ENCODE assay signal across 14 cellular contexts in the genomic region with DNA sequence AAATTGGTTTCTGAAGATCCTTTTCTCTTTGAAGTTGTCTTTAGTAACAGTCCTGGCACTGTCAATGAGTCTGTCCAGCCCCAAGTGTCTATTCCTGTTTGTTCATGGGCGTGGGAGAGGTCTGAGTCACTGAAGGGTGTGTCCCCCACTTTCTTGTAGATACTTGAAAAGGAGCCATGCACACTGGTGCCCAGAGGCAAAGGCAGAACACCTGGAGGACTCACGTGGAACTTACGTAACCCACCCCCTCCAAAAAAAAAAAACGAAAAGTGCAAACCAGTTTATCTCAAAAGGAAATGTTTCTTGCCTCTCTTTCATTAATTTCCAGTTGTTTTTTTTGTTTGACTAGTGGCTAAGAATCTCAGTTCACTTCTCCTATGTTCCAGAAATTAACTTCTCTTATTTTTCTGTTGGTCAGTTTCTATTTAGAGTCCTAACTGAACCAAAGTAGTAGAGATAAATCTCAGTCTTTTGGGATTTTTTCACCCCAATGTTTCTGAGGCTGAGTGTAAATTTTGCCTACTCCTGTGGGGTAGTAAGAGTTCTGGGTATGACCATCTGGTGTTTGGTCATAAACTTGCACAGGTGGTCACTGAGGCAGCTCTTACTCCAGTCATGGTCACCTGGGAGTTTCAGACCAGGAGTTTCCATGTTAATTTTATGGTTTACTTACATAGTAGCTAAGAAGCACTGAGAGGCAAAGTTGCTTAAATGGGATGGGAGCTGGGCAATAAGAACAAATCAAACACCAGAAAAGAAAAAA. TPM values are rescaled to one million over a fixed set of nuclear protein-coding genes. Genes with fewer than 3 reads are reported as not detected.
DNase-seq lines count a peak whose midpoint lies in the region; ATAC-seq and TF ChIP-seq lines count a peak whose summit lies in the region.
"Had no signal": no experiment of that assay in that cellular context is flagged by ENCODE, and none has a peak within 500 bp of the region (broad histone marks: within the 10 kb centered on the region; RNA-seq: fewer than 3 reads in every experiment).

No MANE protein-coding gene starts in this region.

- TF ChIP-seq POLR2A in HCT116 (IDR thresholded peaks at IDR 0.05; ENCODE audit: borderline replicate concordance, extremely low read depth, insufficient read depth, insufficient read length): no peak

- POLR2A ChIA-PET in HCT116 (lab: Charles Lee) (no interaction called here), A673 (lab: Charles Lee; ENCODE audit: low non-redundant PET) (no interaction called here)
- POLR2A ChIA-PET in activated CD4-positive, alpha-beta memory T cell treated with anti-CD3 and anti-CD28 coated beads for 36 hours (lab: Charles Lee): no interaction called here

- no peaks in the 10 kb centered on the region for H3K79me2 ChIP-seq in HCT116 (ENCODE audit: insufficient read depth, low read length)

- H3K27ac ChIP-seq in HCT116 (ENCODE audit: low read depth, low read length) (no peak overlapping the region), RWPE2 (ENCODE audit: poor library complexity, severe bottlenecking) (peak overlapping the region; percentile 58), upper lobe of right lung (peak overlapping the region; percentile 36), A673 (ENCODE audit: low read depth, low read length, poor library complexity, severe bottlenecking) (no peak overlapping the region)
- H3K27ac ChIP-seq: right lobe of liver had no signal

- ATAC-seq in HCT116 (peak; percentile 99), RWPE2 (ENCODE audit: low read depth) (peak; percentile 95), upper lobe of right lung (peak; percentile 98), T-helper 17 cell (no peak)
- ATAC-seq: CD8-positive, alpha-beta T cell; natural killer cell; right lobe of liver; WTC11 had no signal

- RAD21 ChIA-PET in HCT116 (lab: Charles Lee; ENCODE audit: low non-redundant PET in 1 of 2, low total read pairs in 2 of 2, uncharacterized antibody in 2 of 2, unreplicated experiment in 2 of 2): no interaction called here

- no peaks in the 10 kb centered on the region for H3K27me3 ChIP-seq in HCT116 (ENCODE audit: insufficient read depth, low read length)
- no peaks in the 10 kb centered on the region for H3K27me3 ChIP-seq in RWPE2 (ENCODE audit: insufficient read depth, poor library complexity, severe bottlenecking)
- no peaks in the 10 kb centered on the region for H3K27me3 ChIP-seq in upper lobe of right lung
- H3K27me3 ChIP-seq in A673 (replicated peaks; ENCODE audit: insufficient read depth, low read depth, low read length, poor library complexity): peaks cover 5% of the 10 kb centered on the region
- H3K27me3 ChIP-seq: right lobe of liver had no signal

- no peak overlapping the region for H3K9ac ChIP-seq in HCT116 (ENCODE audit: low read length)

- no peaks in the 10 kb centered on the region for H3K27me3 Mint-ChIP-seq in T-helper 17 cell
- H3K27me3 Mint-ChIP-seq in activated CD4-positive, alpha-beta memory T cell treated with anti-CD3 and anti-CD28 coated beads for 36 hours: no peaks in the 10 kb centered on the region

- no peak overlapping the region for H3K4me3 Mint-ChIP-seq in T-helper 17 cell
- H3K4me3 Mint-ChIP-seq in activated CD4-positive, alpha-beta memory T cell treated with anti-CD3 and anti-CD28 coated beads for 36 hours: no peak overlapping the region
- H3K4me3 Mint-ChIP-seq: CD8-positive, alpha-beta T cell; natural killer cell; WTC11 had no signal

- no peaks in the 10 kb centered on the region for H3K36me3 ChIP-seq in HCT116 (ENCODE audit: control insufficient read depth in 1 of 2, insufficient read depth in 2 of 2, low read length in 2 of 2)
- 0 out of 2 replicates have a peak, but pooled peaks cover 3% of the 10 kb centered on the region for H3K36me3 ChIP-seq in RWPE2 (ENCODE audit: low read depth)
- H3K36me3 ChIP-seq in upper lobe of right lung: no peaks in the 10 kb centered on the region
- no peaks in the 10 kb centered on the region for H3K36me3 ChIP-seq in A673 (ENCODE audit: insufficient read depth, low read length, poor library complexity, severe bottlenecking)
- H3K36me3 ChIP-seq: right lobe of liver had no signal

- intact Hi-C loops in HCT116 (cut with micrococcal nuclease) (loop anchor here (1.0 kb wide), 1 partner anchor 24 kb away; no protein-coding TSS in a partner anchor), upper lobe of right lung (cut with DNase I) (no loop called here), A673 (cut with micrococcal nuclease; ENCODE audit: unreplicated experiment) (no loop called here)
- intact Hi-C loops in activated CD4-positive, alpha-beta memory T cell treated with anti-CD3 and anti-CD28 coated beads for 36 hours (cut with micrococcal nuclease): no loop called here

- no peaks in the 10 kb centered on the region for H3K9me2 ChIP-seq in HCT116 (ENCODE audit: insufficient read depth)

- no peaks in the 10 kb centered on the region for H3K36me3 Mint-ChIP-seq in T-helper 17 cell (ENCODE audit: low read depth)
- H3K36me3 Mint-ChIP-seq in activated CD4-positive, alpha-beta memory T cell treated with anti-CD3 and anti-CD28 coated beads for 36 hours: no peaks in the 10 kb centered on the region
- H3K36me3 Mint-ChIP-seq: CD8-positive, alpha-beta T cell; natural killer cell; WTC11 had no signal

- TF ChIP-seq CTCF in HCT116 (IDR thresholded peaks at IDR 0.05 in 2 of 3, conservative IDR thresholded peaks at IDR 0.05 in 1 of 3; ENCODE audit: borderline replicate concordance in 1 of 3, insufficient read depth in 1 of 3, low read depth in 2 of 3, low read length in 2 of 3) (no peak), RWPE2 (IDR thresholded peaks at IDR 0.05; ENCODE audit: poor library complexity, severe bottlenecking) (no peak), upper lobe of right lung (IDR thresholded peaks at IDR 0.05) (no peak), A673 (conservative IDR thresholded peaks at IDR 0.05; ENCODE audit: low read depth, low read length) (no peak)

- no peaks in the 10 kb centered on the region for H3K9me3 ChIP-seq in HCT116 (ENCODE audit: control insufficient read depth in 1 of 2, insufficient read depth in 1 of 2, low read depth in 1 of 2, low read length in 2 of 2)
- no peaks in the 10 kb centered on the region for H3K9me3 ChIP-seq in RWPE2 (ENCODE audit: severe bottlenecking)
- H3K9me3 ChIP-seq in upper lobe of right lung: no peaks in the 10 kb centered on the region
- no peaks in the 10 kb centered on the region for H3K9me3 ChIP-seq in A673 (ENCODE audit: low read depth, low read length, poor library complexity, severe bottlenecking)
- no peaks in the 10 kb centered on the region for H3K9me3 ChIP-seq in T-helper 17 cell (ENCODE audit: control insufficient read depth, low read length, poor library complexity, severe bottlenecking)
- H3K9me3 ChIP-seq: right lobe of liver had no signal

- H4K20me1 ChIP-seq in HCT116 (ENCODE audit: insufficient read depth): no peaks in the 10 kb centered on the region

- DNase-seq in HCT116 (ENCODE audit: low read depth, low spot score): peak; percentile 83
- DNase-seq in RWPE2 (ENCODE audit: low spot score): peak; percentile 97
- peak; percentile 8 for DNase-seq in iPS-NIHi11 (ENCODE audit: low spot score)
- DNase-seq in upper lobe of right lung: no peak
- DNase-seq in A673 (ENCODE audit: low spot score): no peak
- no peak for DNase-seq in T-helper 17 cell
- DNase-seq in activated CD4-positive, alpha-beta memory T cell treated with anti-CD3 and anti-CD28 coated beads for 36 hours: no peak
- DNase-seq: CD8-positive, alpha-beta T cell; foreskin fibroblast; natural killer cell; NCI-H1048; NCI-H69; right lobe of liver had no signal

- TF ChIP-seq RAD21 in HCT116 (IDR thresholded peaks at IDR 0.05; ENCODE audit: low read depth): no peak

- no peaks in the 10 kb centered on the region for H3K4me1 Mint-ChIP-seq in T-helper 17 cell
- H3K4me1 Mint-ChIP-seq in activated CD4-positive, alpha-beta memory T cell treated with anti-CD3 and anti-CD28 coated beads for 36 hours (ENCODE audit: low read depth): no peaks in the 10 kb centered on the region
- H3K4me1 Mint-ChIP-seq: natural killer cell had no signal

- peaks cover 8% of the 10 kb centered on the region for H3K9me3 Mint-ChIP-seq in activated CD4-positive, alpha-beta memory T cell treated with anti-CD3 and anti-CD28 coated beads for 36 hours
- H3K9me3 Mint-ChIP-seq: WTC11 had no signal

- peak overlapping the region; percentile 89 for H2AFZ ChIP-seq in HCT116 (ENCODE audit: low read depth, low read length, poor library complexity, severe bottlenecking)

- BruUV-seq in HCT116 (replicated peaks; lab: Mats Ljungman, UMichigan) (no TSS peak), A673 (replicated peaks; lab: Mats Ljungman, UMichigan) (no TSS peak)

- no peak overlapping the region for H3K27ac Mint-ChIP-seq in T-helper 17 cell
- H3K27ac Mint-ChIP-seq in activated CD4-positive, alpha-beta memory T cell treated with anti-CD3 and anti-CD28 coated beads for 36 hours: no peak overlapping the region
- H3K27ac Mint-ChIP-seq: CD8-positive, alpha-beta T cell; natural killer cell; WTC11 had no signal

- H3K4me1 ChIP-seq in HCT116 (ENCODE audit: control insufficient read depth in 1 of 2, insufficient read depth in 2 of 2, low read length in 2 of 2): peaks cover 13 to 20% of the 10 kb centered on the region in 2 experiments
- peaks cover 31% of the 10 kb centered on the region for H3K4me1 ChIP-seq in RWPE2 (ENCODE audit: insufficient read depth, poor library complexity, severe bottlenecking)
- no peaks in the 10 kb centered on the region for H3K4me1 ChIP-seq in upper lobe of right lung
- H3K4me1 ChIP-seq in A673 (ENCODE audit: insufficient read depth, low read length, poor library complexity, severe bottlenecking): no peaks in the 10 kb centered on the region
- H3K4me1 ChIP-seq: right lobe of liver had no signal

- H3K4me2 ChIP-seq in HCT116 (ENCODE audit: low read length): peak overlapping the region; percentile 69

- H3K4me3 ChIP-seq in HCT116 (replicated peaks in 1 of 2; ENCODE audit: low read depth in 1 of 2, low read length in 2 of 2) (peak overlapping the region in 1 of 2 experiments; percentile 28; a peak in 2 of 4 replicates), RWPE2 (ENCODE audit: severe bottlenecking) (no peak overlapping the region), upper lobe of right lung (no peak overlapping the region), A673 (ENCODE audit: low read depth, low read length, poor library complexity, severe bottlenecking) (no peak overlapping the region)
- H3K4me3 ChIP-seq: right lobe of liver had no signal

- CTCF ChIA-PET in HCT116 (lab: Charles Lee): no interaction called here
- CTCF ChIA-PET in A673 (lab: Charles Lee): no interaction called here
- CTCF ChIA-PET in activated CD4-positive, alpha-beta memory T cell treated with anti-CD3 and anti-CD28 coated beads for 36 hours (lab: Charles Lee): no interaction called here

TF ChIP-seq in HCT116, 20 proteins besides CTCF, POLR2A, EP300 and RAD21 (continues in another document):
- TF ChIP-seq MAX (IDR thresholded peaks at IDR 0.05): peak; percentile 70

RNA-seq across cellular contexts. Expression of gene DSC3, which starts 54.9 kb away (rescaled TPM):
- total RNA-seq in HCT116 (2021; ENCODE audit: unreplicated experiment) (7.6 TPM), upper lobe of right lung (1.6 TPM), A673 (2021) (not detected in 2 replicates), T-helper 17 cell (not detected)
- 2.5 and 3.0 TPM in 2 replicates for polyA plus RNA-seq in HCT116 (2012)
- total RNA-seq in activated CD4-positive, alpha-beta memory T cell treated with anti-CD3 and anti-CD28 coated beads for 36 hours: not detected
- total RNA-seq: CD8-positive, alpha-beta T cell; natural killer cell had no signal

Comparison
In these comparisons a context has a peak if more than half of its experiments do, and no peak if none do; other contexts are left out.
1. DNase-seq: peak in HCT116 (single experiment), RWPE2 (single experiment) and iPS-NIHi11 (single experiment); none in upper lobe of right lung (single experiment), A673 (single experiment), T-helper 17 cell (0 of 3) and activated CD4-positive, alpha-beta memory T cell treated with anti-CD3 and anti-CD28 coated beads for 36 hours (single experiment).
2. H3K27ac ChIP-seq: peak in RWPE2 (single experiment) and upper lobe of right lung (single experiment); none in HCT116 (single experiment) and A673 (single experiment).